Comparison of ENCODE assay signal across 9 cellular contexts in the genomic region with DNA sequence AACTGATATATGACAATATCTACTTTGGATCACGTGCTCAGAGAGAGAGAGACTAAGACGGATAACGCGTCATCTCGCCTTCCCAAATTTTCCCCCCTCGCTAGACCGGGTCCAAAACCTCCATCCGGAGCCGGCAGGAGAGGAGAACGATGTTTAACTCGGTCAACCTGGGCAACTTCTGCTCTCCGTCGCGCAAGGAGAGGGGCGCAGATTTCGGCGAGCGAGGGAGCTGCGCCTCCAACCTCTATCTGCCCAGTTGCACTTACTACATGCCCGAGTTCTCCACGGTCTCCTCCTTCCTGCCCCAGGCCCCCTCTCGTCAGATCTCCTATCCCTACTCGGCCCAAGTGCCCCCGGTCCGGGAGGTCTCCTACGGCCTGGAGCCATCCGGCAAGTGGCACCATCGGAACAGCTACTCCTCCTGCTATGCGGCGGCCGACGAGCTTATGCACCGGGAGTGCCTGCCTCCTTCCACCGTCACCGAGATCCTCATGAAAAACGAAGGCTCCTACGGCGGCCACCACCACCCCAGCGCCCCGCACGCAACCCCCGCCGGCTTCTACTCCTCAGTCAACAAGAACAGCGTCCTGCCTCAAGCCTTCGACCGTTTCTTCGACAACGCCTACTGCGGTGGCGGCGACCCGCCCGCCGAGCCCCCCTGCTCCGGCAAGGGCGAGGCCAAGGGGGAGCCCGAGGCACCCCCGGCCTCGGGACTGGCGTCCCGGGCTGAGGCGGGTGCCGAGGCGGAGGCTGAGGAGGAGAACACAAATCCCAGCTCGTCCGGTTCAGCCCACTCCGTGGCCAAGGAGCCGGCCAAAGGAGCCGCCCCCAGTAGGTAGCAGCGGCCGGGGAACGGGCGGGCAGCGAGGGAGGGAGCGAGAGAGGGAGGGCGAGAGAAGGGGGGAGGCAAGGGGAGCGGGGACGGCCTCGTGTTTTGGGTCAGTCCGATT. TPM values are rescaled to one million over a fixed set of nuclear protein-coding genes. Genes with fewer than 3 reads are reported as not detected.
DNase-seq lines count a peak whose midpoint lies in the region; ATAC-seq, FAIRE-seq and TF ChIP-seq lines count a peak whose summit lies in the region.
"Had no signal": no experiment of that assay in that cellular context is flagged by ENCODE, and none has a peak within 500 bp of the region (broad histone marks: within the 10 kb centered on the region; RNA-seq: fewer than 3 reads in every experiment).

HOXC11 (plus strand) TSS at position 34 of the 950 bp plus-strand sequence; CDS start at position 150, 116 bp downstream.

- no peak for TF ChIP-seq POLR2A in thyroid gland (IDR thresholded peaks at IDR 0.05)

- intact Hi-C loops in left cardiac atrium (cut with DNase I) (no loop called here), cardiac septum (cut with DNase I) (no loop called here), thyroid gland (cut with DNase I) (no loop called here)
- intact Hi-C loops in activated CD4-positive, alpha-beta memory T cell treated with anti-CD3 and anti-CD28 coated beads for 36 hours (cut with micrococcal nuclease) = loop anchor here (2.0 kb wide), 1 partner anchor 15 kb away; no protein-coding TSS in a partner anchor

- peak; percentile 44 for FAIRE-seq in urothelium cell line (lab: Jason Lieb, UNC)

- H3K4me3 Mint-ChIP-seq in activated CD4-positive, alpha-beta memory T cell treated with anti-CD3 and anti-CD28 coated beads for 36 hours = peak within 1 kb of the TSS; percentile 30

- peak within 1 kb of the TSS; percentile 4 for H3K27ac Mint-ChIP-seq in activated CD4-positive, alpha-beta memory T cell treated with anti-CD3 and anti-CD28 coated beads for 36 hours

- POLR2A ChIA-PET in activated CD4-positive, alpha-beta memory T cell treated with anti-CD3 and anti-CD28 coated beads for 36 hours (lab: Charles Lee) = no interaction called here

- peak; percentile 21 to 38 for ATAC-seq in left cardiac atrium
- no peak for ATAC-seq in GM18502 (IDR thresholded peaks at IDR 0.05; ENCODE audit: poor library complexity, unreplicated experiment)

- 4 to 5% methylated on average over 38 to 54 of the region's 80 CpGs for WGBS in thyroid gland, 2 donors

- no peaks in the 10 kb centered on the region for H3K9me3 Mint-ChIP-seq in activated CD4-positive, alpha-beta memory T cell treated with anti-CD3 and anti-CD28 coated beads for 36 hours

- H3K4me1 ChIP-seq in thyroid gland = peaks cover 9 to 26% of the 10 kb centered on the region in 2 donors

- H3K36me3 ChIP-seq in thyroid gland = no peaks in the 10 kb centered on the region

- no peaks in the 10 kb centered on the region for H3K9me3 ChIP-seq in thyroid gland

- no peak within 1 kb of the TSS for H3K27ac ChIP-seq in thyroid gland

- no peak within 1 kb of the TSS for H3K4me3 ChIP-seq in thyroid gland (replicated peaks in 1 of 3)

- no peak for TF ChIP-seq CTCF in thyroid gland (IDR thresholded peaks at IDR 0.05)

- H3K27me3 ChIP-seq in thyroid gland = peaks cover 85% of the 10 kb centered on the region

- peaks cover 82% of the 10 kb centered on the region for H3K27me3 Mint-ChIP-seq in activated CD4-positive, alpha-beta memory T cell treated with anti-CD3 and anti-CD28 coated beads for 36 hours

- DNase-seq in left cardiac atrium = no peak
- no peak for DNase-seq in cardiac septum (ENCODE audit: low spot score)
- DNase-seq in activated CD4-positive, alpha-beta memory T cell treated with anti-CD3 and anti-CD28 coated beads for 36 hours = no peak
- peak; percentile 60 for DNase-seq in kidney tubule cell (ENCODE audit: low spot score)
- peak; percentile 74 for DNase-seq in urothelium cell line (ENCODE audit: low spot score)
- DNase-seq in DMS114 treated with DMSO at 0.1 percent for 48 hours (lab: John Stamatoyannopoulos, UW; ENCODE audit: unreplicated experiment) = no peak
- DNase-seq in thyroid gland = no peak
- DNase-seq: HCEC 1CT had no signal

- peaks cover 22% of the 10 kb centered on the region for H3K4me1 Mint-ChIP-seq in activated CD4-positive, alpha-beta memory T cell treated with anti-CD3 and anti-CD28 coated beads for 36 hours (ENCODE audit: low read depth)

- peaks cover 8% of the 10 kb centered on the region for H3K36me3 Mint-ChIP-seq in activated CD4-positive, alpha-beta memory T cell treated with anti-CD3 and anti-CD28 coated beads for 36 hours

- CTCF ChIA-PET in activated CD4-positive, alpha-beta memory T cell treated with anti-CD3 and anti-CD28 coated beads for 36 hours (lab: Charles Lee) = interaction anchor here (0.6 kb wide), 1 partner anchor 464 kb away, joined by 3 read pairs; no protein-coding TSS in a partner anchor

RNA-seq across cellular contexts. Expression of gene HOXC11, which starts in this region (rescaled TPM):
- total RNA-seq in left cardiac atrium = not detected
- total RNA-seq in cardiac septum = not detected
- total RNA-seq in activated CD4-positive, alpha-beta memory T cell treated with anti-CD3 and anti-CD28 coated beads for 36 hours = not detected
- total RNA-seq in thyroid gland = not detected

Comparison
In these comparisons a context has a peak if more than half of its experiments do, and no peak if none do; other contexts are left out.
1. Peak in ATAC-seq in left cardiac atrium; RNA of the gene not detected or under 1 TPM.
2. DNase-seq: peak in kidney tubule cell (single experiment) and urothelium cell line (single experiment); none in left cardiac atrium (single experiment), cardiac septum (single experiment), activated CD4-positive, alpha-beta memory T cell treated with anti-CD3 and anti-CD28 coated beads for 36 hours (single experiment), DMS114 treated with DMSO at 0.1 percent for 48 hours (single experiment) and thyroid gland (0 of 2).